ENCODE assay signal across 8 cellular contexts in genomic region chr2:201126308-201127127, GRCh38. TPM values are rescaled to one million over a fixed set of nuclear protein-coding genes. Genes with fewer than 3 reads are reported as not detected.
DNase-seq lines count a peak whose midpoint lies in the region; ATAC-seq and TF ChIP-seq lines count a peak whose summit lies in the region.

No MANE protein-coding gene starts in this region.

- H3K36me3 Mint-ChIP-seq in activated T-helper 17 cell treated with anti-CD3 and anti-CD28 coated beads, Interleukin-2, amount 50 U/mL, for 72 hours (ENCODE audit: low read depth) = peaks cover 93% of the 10 kb centered on the region
- peaks cover 22 to 43% (median 38%) of the 10 kb centered on the region in 3 donors for H3K36me3 Mint-ChIP-seq in immature natural killer cell

- intact Hi-C loops in testis (cut with DNase I; ENCODE audit: low total_unique reads) = no loop called here

- peak; percentile 50 for DNase-seq in GM10266 (ENCODE audit: extremely low spot score)
- DNase-seq in immature natural killer cell = peak; percentile 45 to 47 (median 46)
- no peak for DNase-seq in testis
- no peak for DNase-seq in HT-29 (ENCODE audit: low spot score)
- no peak for DNase-seq in activated CD8-positive, alpha-beta memory T cell treated with anti-CD3 and anti-CD28 coated beads, Interleukin-2, amount 50 U/mL, for 4 hours

- H3K4me3 ChIP-seq in testis = no peak overlapping the region

- H3K9me3 Mint-ChIP-seq in activated T-helper 17 cell treated with anti-CD3 and anti-CD28 coated beads, Interleukin-2, amount 50 U/mL, for 72 hours = no peaks in the 10 kb centered on the region
- H3K9me3 Mint-ChIP-seq in immature natural killer cell = no peaks in the 10 kb centered on the region

- peak; percentile 24 for ATAC-seq in HG02588 (IDR thresholded peaks at IDR 0.05; ENCODE audit: unreplicated experiment)
- peak; percentile 11 for ATAC-seq in activated T-helper 17 cell treated with anti-CD3 and anti-CD28 coated beads, Interleukin-2, amount 50 U/mL, for 72 hours (replicated peaks)
- ATAC-seq in GM21367 (IDR thresholded peaks at IDR 0.05; ENCODE audit: unreplicated experiment) = no peak

- no peak for TF ChIP-seq POLR2A in testis (IDR thresholded peaks at IDR 0.05)

- H3K27me3 Mint-ChIP-seq in activated T-helper 17 cell treated with anti-CD3 and anti-CD28 coated beads, Interleukin-2, amount 50 U/mL, for 72 hours = no peaks in the 10 kb centered on the region
- peaks cover 15 to 39% (median 26%) of the 10 kb centered on the region in 3 donors for H3K27me3 Mint-ChIP-seq in immature natural killer cell (ENCODE audit: low read depth in 3 of 3)

- no peak for TF ChIP-seq CTCF in GM10266 (IDR thresholded peaks at IDR 0.05; ENCODE audit: control insufficient read depth, insufficient read depth, low read depth, missing control alignments)
- no peak for TF ChIP-seq CTCF in testis (IDR thresholded peaks at IDR 0.05)

- peaks cover 41% of the 10 kb centered on the region for H3K4me1 Mint-ChIP-seq in activated T-helper 17 cell treated with anti-CD3 and anti-CD28 coated beads, Interleukin-2, amount 50 U/mL, for 72 hours
- peaks cover 92 to 99% of the 10 kb centered on the region in 2 donors for H3K4me1 Mint-ChIP-seq in immature natural killer cell

- H3K27ac Mint-ChIP-seq in activated T-helper 17 cell treated with anti-CD3 and anti-CD28 coated beads, Interleukin-2, amount 50 U/mL, for 72 hours = peak overlapping the region; percentile 93
- H3K27ac Mint-ChIP-seq in immature natural killer cell = peak overlapping the region; percentile 95 to 100 (median 99)

- 14 to 24% methylated on average over 9 of the region's 9 CpGs for WGBS in testis, 2 donors

- peak overlapping the region; percentile 88 for H3K4me3 Mint-ChIP-seq in activated T-helper 17 cell treated with anti-CD3 and anti-CD28 coated beads, Interleukin-2, amount 50 U/mL, for 72 hours
- peak overlapping the region; percentile 93 to 99 (median 95) for H3K4me3 Mint-ChIP-seq in immature natural killer cell

- H3K4me1 ChIP-seq in testis = peaks cover 92% of the 10 kb centered on the region

- H3K9me3 ChIP-seq in testis = no peaks in the 10 kb centered on the region

- no peaks in the 10 kb centered on the region for H3K27me3 ChIP-seq in testis

- H3K27ac ChIP-seq in testis = peak overlapping the region; percentile 61 to 100

- no peaks in the 10 kb centered on the region for H3K36me3 ChIP-seq in testis (ENCODE audit: low read depth, missing control alignments)

RNA-seq across cellular contexts. Expression of gene CFLAR, which starts 10.6 kb away (rescaled TPM):
- total RNA-seq in activated T-helper 17 cell treated with anti-CD3 and anti-CD28 coated beads, Interleukin-2, amount 50 U/mL, for 72 hours = 100 to 1,000 TPM; 224 to 559 TPM
- polyA plus RNA-seq in immature natural killer cell (100 to 1,000 TPM; 167 to 262 (median 242) TPM), testis (ENCODE audit: insufficient read depth, low read depth, low replicate concordance) (51.1 TPM)
- 100 to 1,000 TPM; 117 to 137 TPM for total RNA-seq in testis
- 30.6 and 41.2 TPM in 2 replicates for total RNA-seq in HT-29 (2014; rRNA removed; shearing (Covaris generic))

RNA-seq across cellular contexts. Expression of gene NDUFB3, which starts 54.7 kb away (rescaled TPM):
- total RNA-seq in activated T-helper 17 cell treated with anti-CD3 and anti-CD28 coated beads, Interleukin-2, amount 50 U/mL, for 72 hours = 10 to 100 TPM; 68.7 to 99.3 TPM
- polyA plus RNA-seq in immature natural killer cell = 100 to 1,000 TPM; 211 to 234 (median 225) TPM
- total RNA-seq in testis = 10 to 100 TPM; 46.8 to 56.2 TPM
- 129 TPM for polyA plus RNA-seq in testis (ENCODE audit: insufficient read depth, low read depth, low replicate concordance)
- total RNA-seq in HT-29 (2014; rRNA removed; shearing (Covaris generic)) = 75.3 and 82.9 TPM in 2 replicates

RNA-seq across cellular contexts. Expression of gene HYCC2, which starts 55.0 kb away (rescaled TPM):
- 10 to 100 TPM; 23.8 to 24.5 TPM for total RNA-seq in activated T-helper 17 cell treated with anti-CD3 and anti-CD28 coated beads, Interleukin-2, amount 50 U/mL, for 72 hours
- polyA plus RNA-seq in immature natural killer cell = 10 to 100 TPM; 12.9 to 31.4 (median 22.1) TPM
- 10 to 100 TPM; 26.8 to 27.9 TPM for total RNA-seq in testis
- polyA plus RNA-seq in testis (ENCODE audit: insufficient read depth, low read depth, low replicate concordance) = 10.7 TPM
- total RNA-seq in HT-29 (2014; rRNA removed; shearing (Covaris generic)) = 2.8 and 4.0 TPM in 2 replicates

RNA-seq across cellular contexts. Expression of gene CASP10, which starts 56.4 kb away (rescaled TPM):
- 10 to 100 TPM; 10.8 to 22.7 TPM for total RNA-seq in activated T-helper 17 cell treated with anti-CD3 and anti-CD28 coated beads, Interleukin-2, amount 50 U/mL, for 72 hours
- polyA plus RNA-seq in immature natural killer cell (10 to 100 TPM; 13.5 to 37.4 (median 19.8) TPM), testis (ENCODE audit: insufficient read depth, low read depth, low replicate concordance) (2.4 TPM)
- total RNA-seq in testis = 10 to 100 TPM in 1 of 2 donors, 1 to 10 TPM in 1; 5.2 to 10.4 TPM
- 2.5 and 6.3 TPM in 2 replicates for total RNA-seq in HT-29 (2014; rRNA removed; shearing (Covaris generic))

Comparison
In these comparisons a context has a peak if more than half of its experiments do, and no peak if none do; other contexts are left out.
1. DNase-seq: peak in GM10266 (single experiment) and immature natural killer cell (3 of 3); none in testis (single experiment), HT-29 (single experiment) and activated CD8-positive, alpha-beta memory T cell treated with anti-CD3 and anti-CD28 coated beads, Interleukin-2, amount 50 U/mL, for 4 hours (single experiment).